In the genomic region with DNA sequence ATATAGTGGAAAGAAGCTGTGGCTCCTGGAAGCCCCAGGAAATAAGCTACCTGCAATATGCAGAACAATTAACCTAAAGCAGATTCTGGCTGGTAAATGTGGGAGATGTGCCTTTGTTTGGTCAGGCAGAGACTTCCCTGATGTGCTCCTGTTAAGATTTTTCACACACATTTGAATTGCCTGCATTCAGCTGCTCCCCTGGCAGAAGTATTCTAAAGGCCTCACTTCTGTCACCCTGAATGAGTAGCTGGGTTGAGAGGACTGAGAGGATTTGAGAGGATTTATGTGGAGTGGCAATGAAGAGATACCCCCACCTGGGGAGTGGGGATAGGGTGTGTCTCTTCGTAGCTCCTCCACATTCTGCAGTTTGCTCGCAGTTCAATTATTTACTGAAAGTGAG, we compare ENCODE assay signal across 22 cellular contexts.
DNase-seq lines count a peak whose midpoint lies in the region; ATAC-seq and TF ChIP-seq lines count a peak whose summit lies in the region.
"Had no signal": no experiment of that assay in that cellular context is flagged by ENCODE, and none has a peak within 500 bp of the region (broad histone marks: within the 10 kb centered on the region; RNA-seq: fewer than 3 reads in every experiment).

No MANE protein-coding gene starts in this region.

- H3F3A ChIP-seq in GM23338 (replicated peaks; ENCODE audit: low read depth) (no peaks in the 10 kb centered on the region), neural progenitor cell (ENCODE audit: low read depth) (peaks cover 23% of the 10 kb centered on the region)

- no peak overlapping the region for H3K9ac ChIP-seq in neural progenitor cell

- ATAC-seq in GM23338 (peak; percentile 84), WTC11 (peak; percentile 85), GM19395 (IDR thresholded peaks at IDR 0.05; ENCODE audit: unreplicated experiment) (no peak)
- ATAC-seq: HCT116; natural killer cell; stimulated activated naive CD8-positive, alpha-beta T cell treated with anti-CD3 and anti-CD28 coated beads, Interleukin-15, Interleukin-2, amounts not matched to agents 100 U/mL and 50 U/mL, for 24 hours; T-cell had no signal

- H3K36me3 ChIP-seq in GM23338 (ENCODE audit: insufficient read depth): no peaks in the 10 kb centered on the region
- no peaks in the 10 kb centered on the region for H3K36me3 ChIP-seq in neural progenitor cell
- H3K36me3 ChIP-seq: tibial artery had no signal

- TF ChIP-seq CTCF in GM23338 (conservative IDR thresholded peaks at IDR 0.05; ENCODE audit: low read depth in 2 of 2): no peak
- TF ChIP-seq CTCF in WTC11 (IDR thresholded peaks at IDR 0.05): no peak
- no peak for TF ChIP-seq CTCF in neural progenitor cell (IDR thresholded peaks at IDR 0.05)

- H3K4me3 ChIP-seq in GM23338 (no peak overlapping the region), neural progenitor cell (peak overlapping the region; percentile 11)
- H3K4me3 ChIP-seq: skin epidermis, tibial artery had no signal

- DNase-seq in GM23338 (ENCODE audit: low spot score): peak; percentile 12
- DNase-seq in NCI-H128 (lab: John Stamatoyannopoulos, UW; ENCODE audit: unreplicated experiment): peak; percentile 16
- DNase-seq in WTC11 (ENCODE audit: low spot score): no peak
- peak; percentile 63 for DNase-seq in neural progenitor cell (ENCODE audit: low spot score)
- DNase-seq in stimulated activated CD4-positive, alpha-beta T cell treated with anti-CD3 and anti-CD28 coated beads, Interleukin-4, amount 100 ng/mL, for 1 hour: no peak
- no peak for DNase-seq in SK-N-DZ (ENCODE audit: low spot score)
- DNase-seq: activated CD4-positive, alpha-beta T cell treated with anti-CD3 and anti-CD28 coated beads, Interleukin-2, amount 10 ng/mL, durations not matched to agents 7 days and 5 days; activated CD8-positive, alpha-beta memory T cell treated with anti-CD3 and anti-CD28 coated beads, Interleukin-2, amount 50 U/mL, for 48 hours; AML-193; DND-41; natural killer cell; NCI-H146; NCI-H226; OCI-M1; SIG-M5; stimulated activated CD4-positive, alpha-beta T cell treated with anti-CD3 and anti-CD28 coated beads, Interleukin-2, amount 100 ng/mL, for 48 hours; stimulated activated naive CD8-positive, alpha-beta T cell treated with anti-CD3 and anti-CD28 coated beads, Interleukin-15, Interleukin-2, amounts not matched to agents 100 U/mL and 50 U/mL, for 24 hours; T-cell; tibial artery had no signal

- H3K4me3 Mint-ChIP-seq in GM23338 (no peak overlapping the region), WTC11 (no peak overlapping the region), neural progenitor cell (peak overlapping the region; percentile 31)
- H3K4me3 Mint-ChIP-seq: activated CD4-positive, alpha-beta T cell treated with anti-CD3 and anti-CD28 coated beads, Interleukin-2, amount 10 ng/mL, durations not matched to agents 7 days and 5 days; natural killer cell; T-cell had no signal

- H3K4me1 ChIP-seq in GM23338 (ENCODE audit: insufficient read depth): peaks cover 16% of the 10 kb centered on the region; the same call in 1 of the 2 replicates
- peaks cover 29% of the 10 kb centered on the region for H3K4me1 ChIP-seq in neural progenitor cell
- H3K4me1 ChIP-seq: tibial artery had no signal

- H3K27ac ChIP-seq in GM23338 (ENCODE audit: low read depth): 0 out of 2 replicates have a peak overlapping the region, but pooled peaks have one; percentile 35
- H3K27ac ChIP-seq in neural progenitor cell: peak overlapping the region; percentile 85
- H3K27ac ChIP-seq: skin epidermis, tibial artery had no signal

- H3K79me2 ChIP-seq in GM23338 (replicated peaks; ENCODE audit: insufficient read depth): no peaks in the 10 kb centered on the region
- no peaks in the 10 kb centered on the region for H3K79me2 ChIP-seq in neural progenitor cell (ENCODE audit: low read depth)

- H3K4me2 ChIP-seq in GM23338 (0 out of 2 replicates have a peak overlapping the region, but pooled peaks have one; percentile 27), neural progenitor cell (peak overlapping the region; percentile 69)

- H4K20me1 ChIP-seq in GM23338 (replicated peaks; ENCODE audit: insufficient read depth): no peaks in the 10 kb centered on the region
- H4K20me1 ChIP-seq in neural progenitor cell (ENCODE audit: low read depth): no peaks in the 10 kb centered on the region

- no peaks in the 10 kb centered on the region for H3K27me3 ChIP-seq in GM23338 (ENCODE audit: insufficient read depth)
- H3K27me3 ChIP-seq in neural progenitor cell: no peaks in the 10 kb centered on the region
- H3K27me3 ChIP-seq: tibial artery had no signal

- POLR2A ChIA-PET in WTC11 (lab: Charles Lee): interaction anchor here (1.0 kb wide), 1 partner anchor 65 kb away, joined by 4 read pairs; no protein-coding TSS in a partner anchor

- CTCF ChIA-PET in WTC11 (lab: Charles Lee): interaction anchor here (0.9 to 1.8 kb wide), 6 partner anchors 56 to 906 kb away, joined by 3 to 9 read pairs (median 4); a partner anchor contains a TSS

- H3K27me3 Mint-ChIP-seq in GM23338 (ENCODE audit: insufficient read depth, low read depth, poor library complexity) (no peaks in the 10 kb centered on the region), WTC11 (ENCODE audit: low read depth) (no peaks in the 10 kb centered on the region), neural progenitor cell (ENCODE audit: insufficient read depth, low read depth) (no peaks in the 10 kb centered on the region)

- no peaks in the 10 kb centered on the region for H3K9me2 ChIP-seq in GM23338 (ENCODE audit: insufficient read depth)

- H3K36me3 Mint-ChIP-seq in GM23338 (ENCODE audit: low read depth): peaks cover 4% of the 10 kb centered on the region; the same call in 1 of the 3 replicates
- H3K36me3 Mint-ChIP-seq in WTC11: peaks cover 10% of the 10 kb centered on the region
- H3K36me3 Mint-ChIP-seq in neural progenitor cell: no peaks in the 10 kb centered on the region
- H3K36me3 Mint-ChIP-seq: natural killer cell, T-cell had no signal

- H3K9me3 Mint-ChIP-seq in GM23338 (peaks cover 4% of the 10 kb centered on the region; the same call in 1 of the 3 replicates), WTC11 (peaks cover 8% of the 10 kb centered on the region), neural progenitor cell (peaks cover 12% of the 10 kb centered on the region)
- H3K9me3 Mint-ChIP-seq: activated CD4-positive, alpha-beta T cell treated with anti-CD3 and anti-CD28 coated beads, Interleukin-2, amount 10 ng/mL, durations not matched to agents 7 days and 5 days; natural killer cell; T-cell had no signal

- H3K4me1 Mint-ChIP-seq in GM23338 (peaks cover 17% of the 10 kb centered on the region; the same call in 2 of the 3 replicates), WTC11 (peaks cover 25% of the 10 kb centered on the region), neural progenitor cell (peaks cover 39% of the 10 kb centered on the region)

- H2AFZ ChIP-seq in GM23338: peak overlapping the region; percentile 95; the same call in 1 of the 2 replicates
- peak overlapping the region; percentile 75 for H2AFZ ChIP-seq in neural progenitor cell (replicated peaks)

- no peaks in the 10 kb centered on the region for H3K9me3 ChIP-seq in neural progenitor cell (ENCODE audit: low read depth)
- H3K9me3 ChIP-seq: tibial artery had no signal

- H3K27ac Mint-ChIP-seq in GM23338 (peak overlapping the region; percentile 82; the same call in 1 of the 2 replicates), WTC11 (peak overlapping the region; percentile 92), neural progenitor cell (peak overlapping the region; percentile 97)
- H3K27ac Mint-ChIP-seq: activated CD4-positive, alpha-beta T cell treated with anti-CD3 and anti-CD28 coated beads, Interleukin-2, amount 10 ng/mL, durations not matched to agents 7 days and 5 days; natural killer cell; T-cell had no signal

TF ChIP-seq in GM23338, 12 proteins besides CTCF, POLR2A, EP300 and RAD21 (continues in another document):
- no peak for TF ChIP-seq ZNF331 (CRISPR knock-in tag; IDR thresholded peaks at IDR 0.05; ENCODE audit: low read depth)
- TF ChIP-seq CREB1 (CRISPR knock-in tag; IDR thresholded peaks at IDR 0.05; ENCODE audit: low read depth): no peak
- TF ChIP-seq, protein P1, sequence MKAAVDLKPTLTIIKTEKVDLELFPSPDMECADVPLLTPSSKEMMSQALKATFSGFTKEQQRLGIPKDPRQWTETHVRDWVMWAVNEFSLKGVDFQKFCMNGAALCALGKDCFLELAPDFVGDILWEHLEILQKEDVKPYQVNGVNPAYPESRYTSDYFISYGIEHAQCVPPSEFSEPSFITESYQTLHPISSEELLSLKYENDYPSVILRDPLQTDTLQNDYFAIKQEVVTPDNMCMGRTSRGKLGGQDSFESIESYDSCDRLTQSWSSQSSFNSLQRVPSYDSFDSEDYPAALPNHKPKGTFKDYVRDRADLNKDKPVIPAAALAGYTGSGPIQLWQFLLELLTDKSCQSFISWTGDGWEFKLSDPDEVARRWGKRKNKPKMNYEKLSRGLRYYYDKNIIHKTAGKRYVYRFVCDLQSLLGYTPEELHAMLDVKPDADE (IDR thresholded peaks at IDR 0.05): no peak
- no peak for TF ChIP-seq JUNB (IDR thresholded peaks at IDR 0.05; ENCODE audit: unreplicated experiment)

TF ChIP-seq in WTC11, 78 proteins besides CTCF, POLR2A, EP300 and RAD21 (continues in another document):
- TF ChIP-seq, protein P2, sequence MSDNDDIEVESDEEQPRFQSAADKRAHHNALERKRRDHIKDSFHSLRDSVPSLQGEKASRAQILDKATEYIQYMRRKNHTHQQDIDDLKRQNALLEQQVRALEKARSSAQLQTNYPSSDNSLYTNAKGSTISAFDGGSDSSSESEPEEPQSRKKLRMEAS (CRISPR knock-in tag; IDR thresholded peaks at IDR 0.05): no peak
- TF ChIP-seq ZNF219 (CRISPR knock-in tag; IDR thresholded peaks at IDR 0.05; ENCODE audit: borderline replicate concordance) (no peak), RELA (CRISPR knock-in tag; IDR thresholded peaks at IDR 0.05; ENCODE audit: borderline replicate concordance) (no peak)
- TF ChIP-seq, protein P3, sequence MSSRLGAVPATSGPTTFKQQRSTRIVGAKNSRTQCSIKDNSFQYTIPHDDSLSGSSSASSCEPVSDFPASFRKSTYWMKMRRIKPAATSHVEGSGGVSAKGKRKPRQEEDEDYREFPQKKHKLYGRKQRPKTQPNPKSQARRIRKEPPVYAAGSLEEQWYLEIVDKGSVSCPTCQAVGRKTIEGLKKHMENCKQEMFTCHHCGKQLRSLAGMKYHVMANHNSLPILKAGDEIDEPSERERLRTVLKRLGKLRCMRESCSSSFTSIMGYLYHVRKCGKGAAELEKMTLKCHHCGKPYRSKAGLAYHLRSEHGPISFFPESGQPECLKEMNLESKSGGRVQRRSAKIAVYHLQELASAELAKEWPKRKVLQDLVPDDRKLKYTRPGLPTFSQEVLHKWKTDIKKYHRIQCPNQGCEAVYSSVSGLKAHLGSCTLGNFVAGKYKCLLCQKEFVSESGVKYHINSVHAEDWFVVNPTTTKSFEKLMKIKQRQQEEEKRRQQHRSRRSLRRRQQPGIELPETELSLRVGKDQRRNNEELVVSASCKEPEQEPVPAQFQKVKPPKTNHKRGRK (CRISPR knock-in tag; IDR thresholded peaks at IDR 0.05; ENCODE audit: borderline replicate concordance): no peak

Comparison
In these comparisons a context has a peak if more than half of its experiments do, and no peak if none do; other contexts are left out.
1. DNase-seq: peak in GM23338 (single experiment), NCI-H128 (single experiment) and neural progenitor cell (single experiment); none in WTC11 (single experiment), stimulated activated CD4-positive, alpha-beta T cell treated with anti-CD3 and anti-CD28 coated beads, Interleukin-4, amount 100 ng/mL, for 1 hour (single experiment) and SK-N-DZ (single experiment).
2. Peak in every context shown above with its lines, with median percentiles within 50 percentile points of each other: H3K27ac Mint-ChIP-seq.